ENCODE assay signal across 12 cellular contexts in the genomic region with DNA sequence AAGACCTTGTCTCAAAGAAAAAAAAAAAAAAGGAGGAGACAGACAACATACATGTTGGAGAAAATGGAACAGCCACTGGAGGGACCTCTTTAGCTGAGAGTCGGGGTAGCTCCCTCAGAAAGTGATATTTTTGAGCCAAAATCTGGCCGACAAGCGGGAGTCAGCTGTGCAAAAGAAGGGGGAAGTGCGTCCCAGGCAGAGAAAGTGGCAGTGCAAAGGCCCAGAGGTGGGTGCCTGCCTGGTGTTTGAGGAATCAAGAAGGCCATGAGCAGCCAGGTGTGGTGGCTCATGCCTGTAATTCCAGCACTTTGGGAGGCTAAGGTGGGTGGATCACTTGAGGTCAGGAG. TPM values are rescaled to one million over a fixed set of nuclear protein-coding genes. Genes with fewer than 3 reads are reported as not detected.
DNase-seq lines count a peak whose midpoint lies in the region; ATAC-seq and TF ChIP-seq lines count a peak whose summit lies in the region.
"Had no signal": no experiment of that assay in that cellular context is flagged by ENCODE, and none has a peak within 500 bp of the region (broad histone marks: within the 10 kb centered on the region; RNA-seq: fewer than 3 reads in every experiment).

No MANE protein-coding gene starts in this region.

- no peak overlapping the region for H3K4me2 ChIP-seq in PC-9

- no peak for ATAC-seq in CD4-positive, CD25-positive, alpha-beta regulatory T cell (ENCODE audit: low read depth in 2 of 2)
- ATAC-seq in GM18909 (IDR thresholded peaks at IDR 0.05; ENCODE audit: poor library complexity, unreplicated experiment) (no peak), GM18867 (IDR thresholded peaks at IDR 0.05; ENCODE audit: unreplicated experiment) (no peak), HG02970 (IDR thresholded peaks at IDR 0.05; ENCODE audit: low FRiP score, unreplicated experiment) (no peak)
- ATAC-seq: heart right ventricle, right cardiac atrium had no signal

- peaks cover 4% of the 10 kb centered on the region for H3K27me3 Mint-ChIP-seq in CD4-positive, CD25-positive, alpha-beta regulatory T cell
- no peaks in the 10 kb centered on the region for H3K27me3 Mint-ChIP-seq in activated CD4-positive, alpha-beta memory T cell treated with anti-CD3 and anti-CD28 coated beads for 36 hours

- POLR2A ChIA-PET in activated CD4-positive, alpha-beta memory T cell treated with anti-CD3 and anti-CD28 coated beads for 36 hours (lab: Charles Lee) = interaction anchor here (1.2 to 2.6 kb wide), 3 partner anchors 8 to 12 kb away, joined by 3 to 19 read pairs (median 4); no protein-coding TSS in a partner anchor
- POLR2A ChIA-PET in PC-9 (lab: Charles Lee; ENCODE audit: unreplicated experiment) = no interaction called here

- H3K9me3 ChIP-seq in CD4-positive, CD25-positive, alpha-beta regulatory T cell (ENCODE audit: control insufficient read depth in 2 of 2, low read length in 2 of 2) = no peaks in the 10 kb centered on the region
- no peaks in the 10 kb centered on the region for H3K9me3 ChIP-seq in PC-9 (ENCODE audit: insufficient read depth, low read depth)
- H3K9me3 ChIP-seq: heart right ventricle, upper lobe of left lung had no signal

- no peaks in the 10 kb centered on the region for H3F3A ChIP-seq in PC-9 (ENCODE audit: insufficient read depth, low read depth)

- no peak for DNase-seq in CD4-positive, CD25-positive, alpha-beta regulatory T cell
- DNase-seq in activated CD4-positive, alpha-beta memory T cell treated with anti-CD3 and anti-CD28 coated beads for 36 hours = no peak
- peak; percentile 68 for DNase-seq in medulla oblongata (ENCODE audit: extremely low spot score)
- DNase-seq in PC-9 = no peak
- DNase-seq: heart right ventricle, NCI-H774 had no signal

- H3K36me3 ChIP-seq in CD4-positive, CD25-positive, alpha-beta regulatory T cell (ENCODE audit: control insufficient read depth, insufficient read depth, low read length) = no peaks in the 10 kb centered on the region
- no peaks in the 10 kb centered on the region for H3K36me3 ChIP-seq in PC-9 (ENCODE audit: low read depth)
- H3K36me3 ChIP-seq: heart right ventricle, upper lobe of left lung had no signal

- H3K27ac Mint-ChIP-seq in CD4-positive, CD25-positive, alpha-beta regulatory T cell = peak overlapping the region in 2 of 3 donors; percentile 79 to 86
- no peak overlapping the region for H3K27ac Mint-ChIP-seq in activated CD4-positive, alpha-beta memory T cell treated with anti-CD3 and anti-CD28 coated beads for 36 hours

- TF ChIP-seq CTCF in GM12872 (IDR thresholded peaks at IDR 0.05; ENCODE audit: insufficient read depth, low read depth, low read length) = peak; percentile 8; the same call in 1 of the 3 replicates
- no peak for TF ChIP-seq CTCF in PC-9 (conservative IDR thresholded peaks at IDR 0.05)

- no peaks in the 10 kb centered on the region for H3K9me3 Mint-ChIP-seq in CD4-positive, CD25-positive, alpha-beta regulatory T cell
- no peaks in the 10 kb centered on the region for H3K9me3 Mint-ChIP-seq in activated CD4-positive, alpha-beta memory T cell treated with anti-CD3 and anti-CD28 coated beads for 36 hours

- peaks cover 19% of the 10 kb centered on the region for H3K4me1 ChIP-seq in CD4-positive, CD25-positive, alpha-beta regulatory T cell (ENCODE audit: control insufficient read depth, insufficient read depth, low read length, poor library complexity, severe bottlenecking)
- no peaks in the 10 kb centered on the region for H3K4me1 ChIP-seq in PC-9 (replicated peaks; ENCODE audit: insufficient read depth)

- H4K20me1 ChIP-seq in PC-9 (ENCODE audit: insufficient read depth) = no peaks in the 10 kb centered on the region

- CTCF ChIA-PET in activated CD4-positive, alpha-beta memory T cell treated with anti-CD3 and anti-CD28 coated beads for 36 hours (lab: Charles Lee) = interaction anchor here (0.6 to 0.7 kb wide), 2 partner anchors 202 to 205 kb away, joined by 3 read pairs; no protein-coding TSS in a partner anchor
- CTCF ChIA-PET in PC-9 (lab: Charles Lee) = interaction anchor here (0.7 kb wide), 1 partner anchor 64 kb away, joined by 4 read pairs; no protein-coding TSS in a partner anchor

- H3K4me1 Mint-ChIP-seq in CD4-positive, CD25-positive, alpha-beta regulatory T cell = peaks cover 7 to 43% (median 26%) of the 10 kb centered on the region in 4 donors
- H3K4me1 Mint-ChIP-seq in activated CD4-positive, alpha-beta memory T cell treated with anti-CD3 and anti-CD28 coated beads for 36 hours (ENCODE audit: low read depth) = peaks cover 21% of the 10 kb centered on the region

- H3K27ac ChIP-seq in CD4-positive, CD25-positive, alpha-beta regulatory T cell (ENCODE audit: insufficient read depth, low read length, poor library complexity, severe bottlenecking) = no peak overlapping the region
- no peak overlapping the region for H3K27ac ChIP-seq in PC-9

- intact Hi-C loops in activated CD4-positive, alpha-beta memory T cell treated with anti-CD3 and anti-CD28 coated beads for 36 hours (cut with micrococcal nuclease) = no loop called here
- intact Hi-C loops in PC-9 (cut with micrococcal nuclease; ENCODE audit: unreplicated experiment) = no loop called here

- peak overlapping the region; percentile 88 to 96 (median 92) for H3K4me3 Mint-ChIP-seq in CD4-positive, CD25-positive, alpha-beta regulatory T cell
- H3K4me3 Mint-ChIP-seq in activated CD4-positive, alpha-beta memory T cell treated with anti-CD3 and anti-CD28 coated beads for 36 hours = peak overlapping the region; percentile 88

- no peaks in the 10 kb centered on the region for H3K36me3 Mint-ChIP-seq in CD4-positive, CD25-positive, alpha-beta regulatory T cell
- no peaks in the 10 kb centered on the region for H3K36me3 Mint-ChIP-seq in activated CD4-positive, alpha-beta memory T cell treated with anti-CD3 and anti-CD28 coated beads for 36 hours

- no peak overlapping the region for H2AFZ ChIP-seq in PC-9

- no peak overlapping the region for H3K4me3 ChIP-seq in CD4-positive, CD25-positive, alpha-beta regulatory T cell (ENCODE audit: low read depth, low read length)
- H3K4me3 ChIP-seq in PC-9 = no peak overlapping the region

- no peaks in the 10 kb centered on the region for H3K79me2 ChIP-seq in PC-9 (ENCODE audit: low read depth)

- no TSS peak for BruUV-seq in PC-9 (replicated peaks; lab: Mats Ljungman, UMichigan)

- H3K27me3 ChIP-seq in CD4-positive, CD25-positive, alpha-beta regulatory T cell (ENCODE audit: control insufficient read depth, insufficient read depth, low read length) = no peaks in the 10 kb centered on the region
- H3K27me3 ChIP-seq in PC-9 (ENCODE audit: insufficient read depth, low read depth) = no peaks in the 10 kb centered on the region
- H3K27me3 ChIP-seq: heart right ventricle, upper lobe of left lung had no signal

- no peaks in the 10 kb centered on the region for H3K9me2 ChIP-seq in PC-9 (ENCODE audit: insufficient read depth)

RNA-seq across cellular contexts. Expression of a gene that starts 6.1 kb away (rescaled TPM):
- 46.1 TPM for total RNA-seq in CD4-positive, CD25-positive, alpha-beta regulatory T cell
- polyA plus RNA-seq in CD4-positive, CD25-positive, alpha-beta regulatory T cell = 1 to 10 TPM; 3.9 to 5.2 (median 4.2) TPM
- total RNA-seq in activated CD4-positive, alpha-beta memory T cell treated with anti-CD3 and anti-CD28 coated beads for 36 hours = 10 to 100 TPM; 15.9 to 18.7 TPM
- 18.4 and 18.9 TPM in 2 replicates for total RNA-seq in PC-9 (2021)

RNA-seq across cellular contexts. Expression of a gene that starts 19.8 kb away (rescaled TPM):
- total RNA-seq in CD4-positive, CD25-positive, alpha-beta regulatory T cell = 3,278 TPM
- polyA plus RNA-seq in CD4-positive, CD25-positive, alpha-beta regulatory T cell = 10 to 100 TPM in 1 of 4 donors, not detected in 3; 23.7 TPM
- 1,000 to 10,000 TPM; 1,390 to 1,409 TPM for total RNA-seq in activated CD4-positive, alpha-beta memory T cell treated with anti-CD3 and anti-CD28 coated beads for 36 hours
- total RNA-seq in PC-9 (2021) = 1,333 and 3,235 TPM in 2 replicates
- polyA plus RNA-seq: heart right ventricle, right cardiac atrium had no signal
